16 cellular contexts compared by ENCODE assay signal in genomic region chr13:98393873-98394272, GRCh38.
"Had no signal": no experiment of that assay in that cellular context is flagged by ENCODE, and none has a peak within 500 bp of the region (broad histone marks: within the 10 kb centered on the region; RNA-seq: fewer than 3 reads in every experiment).

No MANE protein-coding gene starts in this region.

- H3K4me3 ChIP-seq: adrenal gland, body of pancreas, tibial nerve had no signal

- H3K4me3 Mint-ChIP-seq: activated CD4-positive, alpha-beta memory T cell treated with anti-CD3 and anti-CD28 coated beads for 36 hours; activated CD4-positive, alpha-beta T cell treated with anti-CD3 and anti-CD28 coated beads for 36 hours; activated CD8-positive, alpha-beta memory T cell treated with anti-CD3 and anti-CD28 coated beads, Interleukin-2, amount 10 ng/mL, durations not matched to agents 7 days and 5 days; activated naive CD4-positive, alpha-beta T cell treated with anti-CD3 and anti-CD28 coated beads, Interleukin-2, amount 50 U/mL, for 24 hours; activated T-cell treated with anti-CD3 and anti-CD28 coated beads, Interleukin-2, amount 50 U/mL, for 4 hours; nephron; stimulated activated memory B cell treated with anti-CD40 and anti-IgM and Interleukin-4, amounts not matched to agents 10 μg/mL and 1 μg/mL and 100 μg/mL, for 72 hours; T-helper 1 cell treated with Interleukin-12 subunit alpha and Interleukin-12 subunit beta and Interleukin-4 antibody, amounts not matched to agents 30 μg/mL and 1 μg/mL, for 36 hours had no signal

- H3K4me1 Mint-ChIP-seq: activated CD4-positive, alpha-beta T cell treated with anti-CD3 and anti-CD28 coated beads for 36 hours; activated CD8-positive, alpha-beta memory T cell treated with anti-CD3 and anti-CD28 coated beads, Interleukin-2, amount 10 ng/mL, durations not matched to agents 7 days and 5 days; activated naive CD4-positive, alpha-beta T cell treated with anti-CD3 and anti-CD28 coated beads, Interleukin-2, amount 50 U/mL, for 24 hours; stimulated activated memory B cell treated with anti-CD40 and anti-IgM and Interleukin-4, amounts not matched to agents 10 μg/mL and 1 μg/mL and 100 μg/mL, for 72 hours had no signal

- H3K27me3 ChIP-seq: adrenal gland, body of pancreas, tibial nerve had no signal

- DNase-seq: activated CD4-positive, alpha-beta memory T cell treated with anti-CD3 and anti-CD28 coated beads for 36 hours; activated CD4-positive, alpha-beta T cell treated with anti-CD3 and anti-CD28 coated beads for 36 hours; activated CD8-positive, alpha-beta memory T cell treated with anti-CD3 and anti-CD28 coated beads, Interleukin-2, amount 10 ng/mL, durations not matched to agents 7 days and 5 days; activated effector memory CD4-positive, alpha-beta T cell treated with Interleukin-2 at 50 U/mL for 16 hours; activated T-cell treated with anti-CD3 and anti-CD28 coated beads, Interleukin-2, amount 50 U/mL, for 4 hours; body of pancreas; central memory CD4-positive, alpha-beta T cell; effector CD8-positive, alpha-beta T cell; mesendoderm; stimulated activated CD4-positive, alpha-beta T cell treated with anti-CD3 and anti-CD28 coated beads, Interleukin-2, amount 100 ng/mL, for 48 hours had no signal

- H3K4me1 ChIP-seq: body of pancreas had no signal

- ATAC-seq: activated CD4-positive, alpha-beta T cell treated with anti-CD3 and anti-CD28 coated beads for 36 hours; activated CD8-positive, alpha-beta memory T cell treated with anti-CD3 and anti-CD28 coated beads, Interleukin-2, amount 10 ng/mL, durations not matched to agents 7 days and 5 days; activated T-cell treated with anti-CD3 and anti-CD28 coated beads, Interleukin-2, amount 50 U/mL, for 4 hours; body of pancreas; stimulated activated memory B cell treated with anti-CD40 and anti-IgM and Interleukin-4, amounts not matched to agents 10 μg/mL and 1 μg/mL and 100 μg/mL, for 72 hours had no signal

- H3K9me3 ChIP-seq: adrenal gland, body of pancreas, tibial nerve had no signal

- H3K36me3 Mint-ChIP-seq: activated CD4-positive, alpha-beta memory T cell treated with anti-CD3 and anti-CD28 coated beads for 36 hours; activated CD8-positive, alpha-beta memory T cell treated with anti-CD3 and anti-CD28 coated beads, Interleukin-2, amount 10 ng/mL, durations not matched to agents 7 days and 5 days; activated naive CD4-positive, alpha-beta T cell treated with anti-CD3 and anti-CD28 coated beads, Interleukin-2, amount 50 U/mL, for 24 hours; stimulated activated memory B cell treated with anti-CD40 and anti-IgM and Interleukin-4, amounts not matched to agents 10 μg/mL and 1 μg/mL and 100 μg/mL, for 72 hours had no signal

- H3K9me3 Mint-ChIP-seq: activated CD4-positive, alpha-beta memory T cell treated with anti-CD3 and anti-CD28 coated beads for 36 hours; activated naive CD4-positive, alpha-beta T cell treated with anti-CD3 and anti-CD28 coated beads, Interleukin-2, amount 50 U/mL, for 24 hours; activated T-cell treated with anti-CD3 and anti-CD28 coated beads, Interleukin-2, amount 50 U/mL, for 4 hours; nephron; stimulated activated memory B cell treated with anti-CD40 and anti-IgM and Interleukin-4, amounts not matched to agents 10 μg/mL and 1 μg/mL and 100 μg/mL, for 72 hours; T-helper 1 cell treated with Interleukin-12 subunit alpha and Interleukin-12 subunit beta and Interleukin-4 antibody, amounts not matched to agents 30 μg/mL and 1 μg/mL, for 36 hours had no signal

- H3K27ac Mint-ChIP-seq: activated CD4-positive, alpha-beta memory T cell treated with anti-CD3 and anti-CD28 coated beads for 36 hours; activated CD4-positive, alpha-beta T cell treated with anti-CD3 and anti-CD28 coated beads for 36 hours; activated CD8-positive, alpha-beta memory T cell treated with anti-CD3 and anti-CD28 coated beads, Interleukin-2, amount 10 ng/mL, durations not matched to agents 7 days and 5 days; activated naive CD4-positive, alpha-beta T cell treated with anti-CD3 and anti-CD28 coated beads, Interleukin-2, amount 50 U/mL, for 24 hours; nephron; stimulated activated memory B cell treated with anti-CD40 and anti-IgM and Interleukin-4, amounts not matched to agents 10 μg/mL and 1 μg/mL and 100 μg/mL, for 72 hours; T-helper 1 cell treated with Interleukin-12 subunit alpha and Interleukin-12 subunit beta and Interleukin-4 antibody, amounts not matched to agents 30 μg/mL and 1 μg/mL, for 36 hours had no signal

- H3K27ac ChIP-seq: adrenal gland, body of pancreas, tibial nerve had no signal
